ENCODE assay signal across 13 cellular contexts in the genomic region with DNA sequence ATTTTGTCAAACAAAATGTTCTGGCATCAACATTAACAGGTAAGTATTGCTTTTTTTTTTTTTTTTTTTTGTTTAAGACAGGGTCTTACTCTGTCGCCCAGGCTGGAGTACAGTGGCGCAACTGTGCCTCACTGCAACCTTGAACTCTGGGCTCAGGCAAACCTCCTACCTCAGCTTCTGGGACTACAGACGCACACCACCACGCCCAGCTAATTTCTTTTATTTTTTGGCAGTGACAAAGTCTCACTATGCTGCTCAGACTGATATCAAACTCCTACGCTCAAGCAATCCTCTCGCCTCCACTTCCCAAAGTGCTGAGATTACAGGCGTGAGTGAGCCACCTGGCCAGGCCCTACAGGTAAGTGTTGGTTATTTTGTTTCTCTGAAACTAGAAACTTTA. TPM values are rescaled to one million over a fixed set of nuclear protein-coding genes. Genes with fewer than 3 reads are reported as not detected.
A peak's percentile ranks its signal among the peaks of the same experiment; 100 is the strongest.
DNase-seq lines count a peak whose midpoint lies in the region; ATAC-seq and TF ChIP-seq lines count a peak whose summit lies in the region.
"Had no signal": no experiment of that assay in that cellular context is flagged by ENCODE, and none has a peak within 500 bp of the region (broad histone marks: within the 10 kb centered on the region; RNA-seq: fewer than 3 reads in every experiment).

No MANE protein-coding gene starts in this region.

- H3K27ac ChIP-seq in left ventricle myocardium inferior (replicated peaks), result no peak overlapping the region
- H3K27ac ChIP-seq: heart left ventricle had no signal

- H3K36me3 Mint-ChIP-seq in activated naive CD4-positive, alpha-beta T cell treated with anti-CD3 and anti-CD28 coated beads for 36 hours (ENCODE audit: low read depth), result peaks cover 11% of the 10 kb centered on the region
- peaks cover 5% of the 10 kb centered on the region for H3K36me3 Mint-ChIP-seq in T-cell

- ATAC-seq in T-cell (replicated peaks in 1 of 4) (no peak), left lobe of liver (peak; percentile 26), GM21423 (IDR thresholded peaks at IDR 0.05; ENCODE audit: unreplicated experiment) (no peak)
- no peak for ATAC-seq in stimulated activated naive CD8-positive, alpha-beta T cell treated with anti-CD3 and anti-CD28 coated beads, Interleukin-15, amount 100 ng/mL, for 72 hours
- ATAC-seq: activated CD8-positive, alpha-beta memory T cell treated with anti-CD3 and anti-CD28 coated beads, Interleukin-2, amount 10 ng/mL, durations not matched to agents 7 days and 5 days; heart left ventricle; stimulated activated effector memory CD8-positive, alpha-beta T cell treated with anti-CD3 and anti-CD28 coated beads, Interleukin-12 subunit alpha, Interleukin-12 subunit beta, amount 100 ng/mL, for 72 hours had no signal

- intact Hi-C loops in activated naive CD4-positive, alpha-beta T cell treated with anti-CD3 and anti-CD28 coated beads for 36 hours (cut with micrococcal nuclease), result loop anchor here (5.0 kb wide), 3 partner anchors 137 to 1583 kb away; a partner anchor contains a TSS
- intact Hi-C loops in left ventricle myocardium inferior (cut with micrococcal nuclease), result no loop called here

- H3K9me3 Mint-ChIP-seq in activated naive CD4-positive, alpha-beta T cell treated with anti-CD3 and anti-CD28 coated beads for 36 hours, result no peaks in the 10 kb centered on the region
- peaks cover 0 to 4% (median 0%) of the 10 kb centered on the region in 3 donors for H3K9me3 Mint-ChIP-seq in T-cell
- H3K9me3 Mint-ChIP-seq in stimulated activated naive CD8-positive, alpha-beta T cell treated with anti-CD3 and anti-CD28 coated beads, Interleukin-15, amount 100 ng/mL, for 72 hours, result peaks cover 0 to 5% of the 10 kb centered on the region in 2 donors
- H3K9me3 Mint-ChIP-seq: stimulated activated effector memory CD8-positive, alpha-beta T cell treated with anti-CD3 and anti-CD28 coated beads, Interleukin-12 subunit alpha, Interleukin-12 subunit beta, amount 100 ng/mL, for 72 hours had no signal

- POLR2A ChIA-PET in T-cell (lab: Charles Lee), result interaction anchor here (0.6 to 0.7 kb wide), 2 partner anchors 85 to 143 kb away, joined by 3 to 11 read pairs; no protein-coding TSS in a partner anchor

- peak overlapping the region; percentile 53 for H3K4me3 Mint-ChIP-seq in activated naive CD4-positive, alpha-beta T cell treated with anti-CD3 and anti-CD28 coated beads for 36 hours
- peak overlapping the region; percentile 8 to 67 (median 64) for H3K4me3 Mint-ChIP-seq in T-cell
- peak overlapping the region; percentile 66 to 75 for H3K4me3 Mint-ChIP-seq in stimulated activated naive CD8-positive, alpha-beta T cell treated with anti-CD3 and anti-CD28 coated beads, Interleukin-15, amount 100 ng/mL, for 72 hours
- H3K4me3 Mint-ChIP-seq: activated CD8-positive, alpha-beta memory T cell treated with anti-CD3 and anti-CD28 coated beads, Interleukin-2, amount 10 ng/mL, durations not matched to agents 7 days and 5 days; stimulated activated effector memory CD8-positive, alpha-beta T cell treated with anti-CD3 and anti-CD28 coated beads, Interleukin-12 subunit alpha, Interleukin-12 subunit beta, amount 100 ng/mL, for 72 hours had no signal

- H3K4me1 ChIP-seq in left ventricle myocardium inferior, result peaks cover 42% of the 10 kb centered on the region

- CTCF ChIA-PET in activated naive CD4-positive, alpha-beta T cell treated with anti-CD3 and anti-CD28 coated beads for 36 hours (lab: Charles Lee), result interaction anchor here (0.7 to 1.7 kb wide), 3 partner anchors 43 to 146 kb away, joined by 3 to 5 read pairs (median 3); a partner anchor contains a TSS
- CTCF ChIA-PET in T-cell (lab: Charles Lee), result no interaction called here

- no peaks in the 10 kb centered on the region for H3K27me3 ChIP-seq in left ventricle myocardium inferior (ENCODE audit: low read depth)
- H3K27me3 ChIP-seq: heart left ventricle had no signal

- no peak overlapping the region for H3K4me3 ChIP-seq in left ventricle myocardium inferior
- H3K4me3 ChIP-seq: lung had no signal

- H3K36me3 ChIP-seq in left ventricle myocardium inferior, result no peaks in the 10 kb centered on the region
- H3K36me3 ChIP-seq: heart left ventricle had no signal

- peak; percentile 45 for DNase-seq in activated naive CD4-positive, alpha-beta T cell treated with anti-CD3 and anti-CD28 coated beads for 36 hours
- DNase-seq in activated naive CD4-positive, alpha-beta T cell treated with Interleukin-2 at 50 U/mL for 16 hours, result no peak
- DNase-seq in T-cell, result peak in 1 of 34 experiments; percentile 4
- peak; percentile 63 for DNase-seq in left lobe of liver (ENCODE audit: low spot score)
- DNase-seq in stimulated activated naive CD8-positive, alpha-beta T cell treated with anti-CD3 and anti-CD28 coated beads, Interleukin-15, amount 100 ng/mL, for 72 hours, result no peak
- DNase-seq in OCI-M2 (lab: John Stamatoyannopoulos, UW; ENCODE audit: unreplicated experiment), result no peak
- DNase-seq in left ventricle myocardium inferior, result no peak
- DNase-seq: activated CD8-positive, alpha-beta memory T cell treated with anti-CD3 and anti-CD28 coated beads, Interleukin-2, amount 10 ng/mL, durations not matched to agents 7 days and 5 days; heart left ventricle; NCI-H187 treated with DMSO at 0.1 percent for 48 hours had no signal

- no peak overlapping the region for H3K27ac Mint-ChIP-seq in activated naive CD4-positive, alpha-beta T cell treated with anti-CD3 and anti-CD28 coated beads for 36 hours
- H3K27ac Mint-ChIP-seq in T-cell, result peak overlapping the region; percentile 71 to 74
- peak overlapping the region in 1 of 2 donors; percentile 71 for H3K27ac Mint-ChIP-seq in stimulated activated naive CD8-positive, alpha-beta T cell treated with anti-CD3 and anti-CD28 coated beads, Interleukin-15, amount 100 ng/mL, for 72 hours
- H3K27ac Mint-ChIP-seq: activated CD8-positive, alpha-beta memory T cell treated with anti-CD3 and anti-CD28 coated beads, Interleukin-2, amount 10 ng/mL, durations not matched to agents 7 days and 5 days; stimulated activated effector memory CD8-positive, alpha-beta T cell treated with anti-CD3 and anti-CD28 coated beads, Interleukin-12 subunit alpha, Interleukin-12 subunit beta, amount 100 ng/mL, for 72 hours had no signal

- H3K4me1 Mint-ChIP-seq in activated naive CD4-positive, alpha-beta T cell treated with anti-CD3 and anti-CD28 coated beads for 36 hours (ENCODE audit: low read depth), result peaks cover 45% of the 10 kb centered on the region
- peaks cover 58 to 61% (median 59%) of the 10 kb centered on the region in 3 donors for H3K4me1 Mint-ChIP-seq in T-cell
- peaks cover 52% of the 10 kb centered on the region for H3K4me1 Mint-ChIP-seq in stimulated activated naive CD8-positive, alpha-beta T cell treated with anti-CD3 and anti-CD28 coated beads, Interleukin-15, amount 100 ng/mL, for 72 hours

- H3K9me3 ChIP-seq in left ventricle myocardium inferior (replicated peaks), result no peaks in the 10 kb centered on the region
- H3K9me3 ChIP-seq: heart left ventricle had no signal

- TF ChIP-seq CTCF in left ventricle myocardium inferior (IDR thresholded peaks at IDR 0.05; ENCODE audit: borderline replicate concordance), result no peak

- no peaks in the 10 kb centered on the region for H3K27me3 Mint-ChIP-seq in activated naive CD4-positive, alpha-beta T cell treated with anti-CD3 and anti-CD28 coated beads for 36 hours (ENCODE audit: low read depth)
- H3K27me3 Mint-ChIP-seq in T-cell, result no peaks in the 10 kb centered on the region
- no peaks in the 10 kb centered on the region for H3K27me3 Mint-ChIP-seq in stimulated activated naive CD8-positive, alpha-beta T cell treated with anti-CD3 and anti-CD28 coated beads, Interleukin-15, amount 100 ng/mL, for 72 hours
- H3K27me3 Mint-ChIP-seq: activated CD8-positive, alpha-beta memory T cell treated with anti-CD3 and anti-CD28 coated beads, Interleukin-2, amount 10 ng/mL, durations not matched to agents 7 days and 5 days had no signal

RNA-seq across cellular contexts. Expression of a gene that starts 2.4 kb away (rescaled TPM):
- total RNA-seq in activated naive CD4-positive, alpha-beta T cell treated with anti-CD3 and anti-CD28 coated beads for 36 hours, result 10 to 100 TPM; 48.1 to 51.2 TPM
- 100 to 1,000 TPM; 109 to 143 (median 129) TPM for total RNA-seq in T-cell
- 22.5 TPM for total RNA-seq in left lobe of liver
- 30.9 TPM for total RNA-seq in left ventricle myocardium inferior

RNA-seq across cellular contexts. Expression of a gene that starts 51.7 kb away (rescaled TPM):
- total RNA-seq in activated naive CD4-positive, alpha-beta T cell treated with anti-CD3 and anti-CD28 coated beads for 36 hours, result 10 to 100 TPM; 20.4 to 20.6 TPM
- total RNA-seq in T-cell, result 10 to 100 TPM; 13.4 to 28.1 (median 22.9) TPM
- 2.1 TPM for total RNA-seq in left lobe of liver
- total RNA-seq in left ventricle myocardium inferior, result 5.2 TPM

Comparison
In these comparisons a context has a peak if more than half of its experiments do, and no peak if none do; other contexts are left out.
1. DNase-seq: peak in activated naive CD4-positive, alpha-beta T cell treated with anti-CD3 and anti-CD28 coated beads for 36 hours (single experiment) and left lobe of liver (single experiment); none in activated naive CD4-positive, alpha-beta T cell treated with Interleukin-2 at 50 U/mL for 16 hours (single experiment), stimulated activated naive CD8-positive, alpha-beta T cell treated with anti-CD3 and anti-CD28 coated beads, Interleukin-15, amount 100 ng/mL, for 72 hours (0 of 2), OCI-M2 (single experiment) and left ventricle myocardium inferior (single experiment).
2. Peak in every context shown above with its lines, with median percentiles within 50 percentile points of each other: H3K4me3 Mint-ChIP-seq.